Comparison of ENCODE assay signal across 8 cellular contexts in genomic region chr14:34539407-34540180, GRCh38. TPM values are rescaled to one million over a fixed set of nuclear protein-coding genes. Genes with fewer than 3 reads are reported as not detected.
DNase-seq lines count a peak whose midpoint lies in the region; ATAC-seq and TF ChIP-seq lines count a peak whose summit lies in the region.

EAPP (minus strand) TSS chr14:34539701; CDS start chr14:34539628, 73 bp downstream.

- H3K9ac ChIP-seq in skeletal muscle satellite cell (ENCODE audit: low read depth, low read length), result peak within 1 kb of the TSS; percentile 100

- H3K4me1 ChIP-seq in SJCRH30, result peaks cover 4% of the 10 kb centered on the region; the same call in 1 of the 2 replicates
- H3K4me1 ChIP-seq in skeletal muscle satellite cell (ENCODE audit: control insufficient read depth, insufficient read depth, low read length), result peaks cover 14% of the 10 kb centered on the region

- H3K27me3 ChIP-seq in SJCRH30, result no peaks in the 10 kb centered on the region
- H3K27me3 ChIP-seq in skeletal muscle satellite cell (ENCODE audit: control insufficient read depth, insufficient read depth, low read length), result no peaks in the 10 kb centered on the region

- peak within 1 kb of the TSS; percentile 87 for H3K27ac ChIP-seq in SJCRH30

- no peak for TF ChIP-seq CTCF in astrocyte of the cerebellum (IDR thresholded peaks at IDR 0.05; ENCODE audit: low read depth, low read length, missing control alignments)

- peak within 1 kb of the TSS; percentile 86 for H3K4me3 ChIP-seq in SJCRH30
- H3K4me3 ChIP-seq in astrocyte of the cerebellum (ENCODE audit: low read depth, low read length), result peak within 1 kb of the TSS; percentile 74
- peak within 1 kb of the TSS; percentile 99 for H3K4me3 ChIP-seq in skeletal muscle satellite cell (ENCODE audit: low read length)

- H3K4me2 ChIP-seq in skeletal muscle satellite cell (ENCODE audit: low read length), result peak within 1 kb of the TSS; percentile 93

- ATAC-seq in GM18498 (IDR thresholded peaks at IDR 0.05; ENCODE audit: unreplicated experiment) (peak; percentile 100), HG02884 (IDR thresholded peaks at IDR 0.05; ENCODE audit: unreplicated experiment) (peak; percentile 100)

- in situ Hi-C loops in astrocyte of the cerebellum (cut with HindIII; ENCODE audit: low sequenced_read_pairs), result loop anchor here (5.0 kb wide), 1 partner anchor 87 kb away; no protein-coding TSS in a partner anchor

- peaks cover 12% of the 10 kb centered on the region for H3K36me3 ChIP-seq in SJCRH30
- peaks cover 8% of the 10 kb centered on the region for H3K36me3 ChIP-seq in skeletal muscle satellite cell (ENCODE audit: insufficient read depth, low read length)

- H3K9me3 ChIP-seq in SJCRH30 (replicated peaks) (no peaks in the 10 kb centered on the region), skeletal muscle satellite cell (replicated peaks; ENCODE audit: low read length) (no peaks in the 10 kb centered on the region)

- peak; percentile 98 for DNase-seq in SJCRH30
- DNase-seq in astrocyte of the cerebellum (ENCODE audit: low read depth), result peak; percentile 91
- peak; percentile 76 for DNase-seq in iPS DF 4.7 (ENCODE audit: extremely low read depth, low spot score)
- no peak for DNase-seq in NCI-H2227 treated with DMSO at 0.1 percent for 48 hours (lab: John Stamatoyannopoulos, UW)
- no peak for DNase-seq in amygdala (lab: John Stamatoyannopoulos, UW)

RNA-seq across cellular contexts. Expression of gene EAPP, which starts in this region (rescaled TPM):
- 51.1 and 58.5 TPM in 2 replicates for total RNA-seq in SJCRH30 (2014; rRNA removed; shearing (Covaris generic))
- 32.2 and 32.3 TPM in 2 replicates for total RNA-seq in skeletal muscle satellite cell (2012; rRNA removed)

Comparison
In these comparisons a context has a peak if more than half of its experiments do, and no peak if none do; other contexts are left out.
1. DNase-seq: peak in SJCRH30 (2 of 2), astrocyte of the cerebellum (single experiment) and iPS DF 4.7 (single experiment); none in NCI-H2227 treated with DMSO at 0.1 percent for 48 hours (single experiment) and amygdala (0 of 56).
2. Peak in every context shown above with its lines, with median percentiles within 50 percentile points of each other: H3K4me3 ChIP-seq.